In genomic region chr16:50778284-50779163, GRCh38 we compare ENCODE assay signal across 19 cellular contexts. TPM values are rescaled to one million over a fixed set of nuclear protein-coding genes. Genes with fewer than 3 reads are reported as not detected.
DNase-seq lines count a peak whose midpoint lies in the region; ATAC-seq and TF ChIP-seq lines count a peak whose summit lies in the region.
"Had no signal": no experiment of that assay in that cellular context is flagged by ENCODE, and none has a peak within 500 bp of the region (broad histone marks: within the 10 kb centered on the region; RNA-seq: fewer than 3 reads in every experiment).

No MANE protein-coding gene starts in this region.

- DNase-seq in CD4-positive, alpha-beta memory T cell, result no peak
- no peak for DNase-seq in natural killer cell
- no peak for DNase-seq in amniotic stem cell (lab: John Stamatoyannopoulos, UW)
- DNase-seq: activated gamma-delta T cell, BE2C, heart right ventricle, kidney, NCI-H1105 treated with DMSO at 0.1 percent for 48 hours, NCI-H526 treated with DMSO at 0.1 percent for 48 hours, occipital lobe, OCI-M1, SJCRH30 had no signal

- no peaks in the 10 kb centered on the region for H3K9me3 ChIP-seq in CD4-positive, alpha-beta memory T cell (ENCODE audit: control insufficient read depth in 1 of 2, low read length in 2 of 2)
- H3K9me3 ChIP-seq: BE2C, esophagus muscularis mucosa, heart right ventricle, SJCRH30 had no signal

- no peaks in the 10 kb centered on the region for H3K9me3 Mint-ChIP-seq in CD4-positive, alpha-beta memory T cell
- no peaks in the 10 kb centered on the region for H3K9me3 Mint-ChIP-seq in activated T-helper 17 cell treated with anti-CD3 and anti-CD28 coated beads, Interleukin-2, amount 50 U/mL, for 72 hours
- H3K9me3 Mint-ChIP-seq in natural killer cell, result no peaks in the 10 kb centered on the region
- H3K9me3 Mint-ChIP-seq: brain had no signal

- no peaks in the 10 kb centered on the region for H3K27me3 Mint-ChIP-seq in CD4-positive, alpha-beta memory T cell
- no peaks in the 10 kb centered on the region for H3K27me3 Mint-ChIP-seq in activated T-helper 17 cell treated with anti-CD3 and anti-CD28 coated beads, Interleukin-2, amount 50 U/mL, for 72 hours
- no peaks in the 10 kb centered on the region for H3K27me3 Mint-ChIP-seq in natural killer cell (ENCODE audit: low read depth in 2 of 2)

- TF ChIP-seq CTCF in natural killer cell (IDR thresholded peaks at IDR 0.05), result no peak

- H3K27me3 ChIP-seq in CD4-positive, alpha-beta memory T cell (ENCODE audit: insufficient read depth, low read length), result no peaks in the 10 kb centered on the region
- H3K27me3 ChIP-seq: BE2C, esophagus muscularis mucosa, heart right ventricle, SJCRH30 had no signal

- peaks cover 84% of the 10 kb centered on the region for H3K4me1 ChIP-seq in CD4-positive, alpha-beta memory T cell (ENCODE audit: insufficient read depth, low read length)
- H3K4me1 ChIP-seq: BE2C, esophagus muscularis mucosa, SJCRH30 had no signal

- H3K4me1 Mint-ChIP-seq in CD4-positive, alpha-beta memory T cell, result peaks cover 51 to 82% (median 63%) of the 10 kb centered on the region in 4 donors
- H3K4me1 Mint-ChIP-seq in activated T-helper 17 cell treated with anti-CD3 and anti-CD28 coated beads, Interleukin-2, amount 50 U/mL, for 72 hours, result peaks cover 53% of the 10 kb centered on the region
- H3K4me1 Mint-ChIP-seq in natural killer cell, result peaks cover 26 to 27% of the 10 kb centered on the region in 2 donors
- H3K4me1 Mint-ChIP-seq: brain had no signal

- H3K4me3 ChIP-seq in CD4-positive, alpha-beta memory T cell (ENCODE audit: low read length in 2 of 2), result no peak overlapping the region
- H3K4me3 ChIP-seq: esophagus muscularis mucosa, heart right ventricle, SJCRH30 had no signal

- intact Hi-C loops in CD4-positive, alpha-beta memory T cell (cut with micrococcal nuclease), result loop anchor here (2.0 kb wide), 1 partner anchor 18 kb away; no protein-coding TSS in a partner anchor
- intact Hi-C loops in natural killer cell (cut with micrococcal nuclease), result no loop called here

- peaks cover 49% of the 10 kb centered on the region for H3K36me3 ChIP-seq in CD4-positive, alpha-beta memory T cell (ENCODE audit: insufficient read depth, low read length)
- H3K36me3 ChIP-seq: BE2C, SJCRH30 had no signal

- H3K4me3 Mint-ChIP-seq in CD4-positive, alpha-beta memory T cell, result peak overlapping the region in 6 of 8 donors; percentile 9 to 62 (median 31)
- H3K4me3 Mint-ChIP-seq in activated T-helper 17 cell treated with anti-CD3 and anti-CD28 coated beads, Interleukin-2, amount 50 U/mL, for 72 hours, result peak overlapping the region; percentile 51
- H3K4me3 Mint-ChIP-seq in natural killer cell, result no peak overlapping the region
- H3K4me3 Mint-ChIP-seq: brain had no signal

- POLR2A ChIA-PET in CD4-positive, alpha-beta memory T cell (lab: Charles Lee; ENCODE audit: partially characterized antibody), result interaction anchor here (0.9 to 1.1 kb wide), 2 partner anchors 13 to 28 kb away, joined by 3 read pairs; no protein-coding TSS in a partner anchor

- peak overlapping the region; percentile 71 to 95 (median 88) for H3K27ac Mint-ChIP-seq in CD4-positive, alpha-beta memory T cell
- peak overlapping the region; percentile 76 for H3K27ac Mint-ChIP-seq in activated T-helper 17 cell treated with anti-CD3 and anti-CD28 coated beads, Interleukin-2, amount 50 U/mL, for 72 hours
- peak overlapping the region; percentile 45 to 81 for H3K27ac Mint-ChIP-seq in natural killer cell
- H3K27ac Mint-ChIP-seq: brain had no signal

- CTCF ChIA-PET in CD4-positive, alpha-beta memory T cell (lab: Charles Lee; ENCODE audit: partially characterized antibody), result interaction anchor here (1.6 to 3.9 kb wide), 3 partner anchors 28 to 112 kb away, joined by 4 to 22 read pairs (median 18); no protein-coding TSS in a partner anchor

- ATAC-seq in GM18511 (IDR thresholded peaks at IDR 0.05; ENCODE audit: unreplicated experiment) (peak; percentile 49), natural killer cell (peak in 1 of 3 donors; percentile 18), HG02763 (IDR thresholded peaks at IDR 0.05; ENCODE audit: unreplicated experiment) (no peak), HG02884 (IDR thresholded peaks at IDR 0.05; ENCODE audit: unreplicated experiment) (no peak)
- peak; percentile 83 for ATAC-seq in activated T-helper 17 cell treated with anti-CD3 and anti-CD28 coated beads, Interleukin-2, amount 50 U/mL, for 72 hours (replicated peaks)
- ATAC-seq: heart right ventricle, sciatic nerve had no signal

- H3K27ac ChIP-seq in CD4-positive, alpha-beta memory T cell (ENCODE audit: low read depth, low read length), result no peak overlapping the region
- H3K27ac ChIP-seq: esophagus muscularis mucosa, heart right ventricle, SJCRH30 had no signal

- H3K36me3 Mint-ChIP-seq in CD4-positive, alpha-beta memory T cell, result peaks cover 66 to 85% of the 10 kb centered on the region in 2 donors
- peaks cover 95% of the 10 kb centered on the region for H3K36me3 Mint-ChIP-seq in activated T-helper 17 cell treated with anti-CD3 and anti-CD28 coated beads, Interleukin-2, amount 50 U/mL, for 72 hours (ENCODE audit: low read depth)
- H3K36me3 Mint-ChIP-seq in natural killer cell, result peaks cover 15% of the 10 kb centered on the region

RNA-seq across cellular contexts. Expression of gene CYLD, which starts 36.6 kb away (rescaled TPM):
- 100 to 1,000 TPM; 294 to 299 TPM for total RNA-seq in CD4-positive, alpha-beta memory T cell
- 100 to 1,000 TPM; 206 to 255 TPM for polyA plus RNA-seq in CD4-positive, alpha-beta memory T cell
- total RNA-seq in activated T-helper 17 cell treated with anti-CD3 and anti-CD28 coated beads, Interleukin-2, amount 50 U/mL, for 72 hours, result 100 to 1,000 TPM; 112 to 130 TPM
- 100 to 1,000 TPM; 227 to 246 (median 236) TPM for total RNA-seq in natural killer cell

Comparison
In these comparisons a context has a peak if more than half of its experiments do, and no peak if none do; other contexts are left out.
1. ATAC-seq: peak in GM18511 (single experiment) and activated T-helper 17 cell treated with anti-CD3 and anti-CD28 coated beads, Interleukin-2, amount 50 U/mL, for 72 hours (single experiment); none in HG02763 (single experiment) and HG02884 (single experiment).
2. Peak in every context shown above with its lines, with median percentiles within 50 percentile points of each other: H3K27ac Mint-ChIP-seq.